1 cellular context compared by ENCODE assay signal in the genomic region with DNA sequence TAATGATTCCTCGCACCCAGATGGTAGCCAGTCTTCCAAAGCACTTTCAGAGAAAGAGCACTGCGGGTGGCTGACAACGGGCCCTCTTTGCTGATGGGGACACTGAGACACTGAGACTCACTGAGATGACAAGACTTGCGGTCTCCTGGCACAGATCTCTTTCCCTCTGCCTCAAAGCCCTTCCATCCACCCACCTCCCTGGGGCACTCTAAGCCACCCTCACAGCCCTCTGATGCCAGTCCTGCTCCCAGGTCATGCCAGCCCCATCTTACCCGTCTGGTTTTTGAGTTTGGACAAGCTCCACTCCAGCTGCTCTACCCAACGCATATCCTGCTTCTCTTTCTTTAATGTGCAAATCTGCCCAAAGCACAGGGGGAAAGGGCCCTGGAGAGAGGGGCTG. TPM values are rescaled to one million over a fixed set of nuclear protein-coding genes. Genes with fewer than 3 reads are reported as not detected.
"Had no signal": no experiment of that assay in that cellular context is flagged by ENCODE, and none has a peak within 500 bp of the region (broad histone marks: within the 10 kb centered on the region; RNA-seq: fewer than 3 reads in every experiment).

No MANE protein-coding gene starts in this region.

RNA-seq across cellular contexts. Expression of a gene that starts 14.3 kb away (rescaled TPM):
- total RNA-seq: T-helper 17 cell had no signal
